Comparison of ENCODE assay signal across 1 cellular context in the genomic region with DNA sequence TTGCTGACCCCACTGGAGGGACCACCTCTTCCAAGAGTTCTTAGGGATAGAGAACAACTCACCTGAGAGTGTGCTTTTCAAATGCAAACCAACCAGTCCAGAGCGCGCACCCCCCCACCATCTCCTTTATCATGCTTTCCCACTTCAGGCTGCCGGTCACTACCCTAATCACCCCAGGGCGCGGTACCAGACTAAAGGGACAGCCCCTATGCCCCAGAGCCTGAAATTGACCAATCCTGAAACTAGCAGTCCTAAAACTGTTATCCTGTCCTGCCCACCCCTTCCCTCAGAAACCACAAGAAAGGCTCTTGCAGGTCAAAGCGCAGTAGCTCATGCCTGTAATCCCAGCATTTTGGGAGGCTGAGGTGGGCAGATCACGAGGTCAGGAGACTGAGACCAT.
TF ChIP-seq lines count a peak whose summit lies in the region.

No MANE protein-coding gene starts in this region.

TF ChIP-seq in WTC11, 78 proteins besides CTCF, POLR2A, EP300 and RAD21:
- no peak for TF ChIP-seq TP53 (CRISPR knock-in tag; IDR thresholded peaks at IDR 0.05)
- TF ChIP-seq NR1H2 (CRISPR knock-in tag; IDR thresholded peaks at IDR 0.05) = no peak
- TF ChIP-seq, protein P1, sequence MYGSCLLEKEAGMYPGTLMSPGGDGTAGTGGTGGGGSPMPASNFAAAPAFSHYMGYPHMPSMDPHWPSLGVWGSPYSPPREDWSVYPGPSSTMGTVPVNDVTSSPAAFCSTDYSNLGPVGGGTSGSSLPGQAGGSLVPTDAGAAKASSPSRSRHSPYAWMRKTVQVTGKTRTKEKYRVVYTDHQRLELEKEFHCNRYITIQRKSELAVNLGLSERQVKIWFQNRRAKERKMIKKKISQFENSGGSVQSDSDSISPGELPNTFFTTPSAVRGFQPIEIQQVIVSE (CRISPR knock-in tag; IDR thresholded peaks at IDR 0.05; ENCODE audit: borderline replicate concordance) = no peak
- no peak for TF ChIP-seq SOX15 (CRISPR knock-in tag; IDR thresholded peaks at IDR 0.05)
- no peak for TF ChIP-seq GRHL2 (CRISPR knock-in tag; IDR thresholded peaks at IDR 0.05; ENCODE audit: insufficient replicate concordance, severe bottlenecking)
- TF ChIP-seq ZNF232 (CRISPR knock-in tag; IDR thresholded peaks at IDR 0.05) = no peak
- TF ChIP-seq, protein P2, sequence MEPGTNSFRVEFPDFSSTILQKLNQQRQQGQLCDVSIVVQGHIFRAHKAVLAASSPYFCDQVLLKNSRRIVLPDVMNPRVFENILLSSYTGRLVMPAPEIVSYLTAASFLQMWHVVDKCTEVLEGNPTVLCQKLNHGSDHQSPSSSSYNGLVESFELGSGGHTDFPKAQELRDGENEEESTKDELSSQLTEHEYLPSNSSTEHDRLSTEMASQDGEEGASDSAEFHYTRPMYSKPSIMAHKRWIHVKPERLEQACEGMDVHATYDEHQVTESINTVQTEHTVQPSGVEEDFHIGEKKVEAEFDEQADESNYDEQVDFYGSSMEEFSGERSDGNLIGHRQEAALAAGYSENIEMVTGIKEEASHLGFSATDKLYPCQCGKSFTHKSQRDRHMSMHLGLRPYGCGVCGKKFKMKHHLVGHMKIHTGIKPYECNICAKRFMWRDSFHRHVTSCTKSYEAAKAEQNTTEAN (CRISPR knock-in tag; IDR thresholded peaks at IDR 0.05) = peak; percentile 59; the same call in 1 of the 2 replicates
- TF ChIP-seq GTF2I (CRISPR knock-in tag; conservative IDR thresholded peaks at IDR 0.05) = no peak
- TF ChIP-seq, protein P3, sequence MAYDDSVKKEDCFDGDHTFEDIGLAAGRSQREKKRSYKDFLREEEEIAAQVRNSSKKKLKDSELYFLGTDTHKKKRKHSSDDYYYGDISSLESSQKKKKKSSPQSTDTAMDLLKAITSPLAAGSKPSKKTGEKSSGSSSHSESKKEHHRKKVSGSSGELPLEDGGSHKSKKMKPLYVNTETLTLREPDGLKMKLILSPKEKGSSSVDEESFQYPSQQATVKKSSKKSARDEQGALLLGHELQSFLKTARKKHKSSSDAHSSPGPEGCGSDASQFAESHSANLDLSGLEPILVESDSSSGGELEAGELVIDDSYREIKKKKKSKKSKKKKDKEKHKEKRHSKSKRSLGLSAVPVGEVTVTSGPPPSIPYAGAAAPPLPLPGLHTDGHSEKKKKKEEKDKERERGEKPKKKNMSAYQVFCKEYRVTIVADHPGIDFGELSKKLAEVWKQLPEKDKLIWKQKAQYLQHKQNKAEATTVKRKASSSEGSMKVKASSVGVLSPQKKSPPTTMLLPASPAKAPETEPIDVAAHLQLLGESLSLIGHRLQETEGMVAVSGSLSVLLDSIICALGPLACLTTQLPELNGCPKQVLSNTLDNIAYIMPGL (CRISPR knock-in tag; IDR thresholded peaks at IDR 0.05) = no peak
- peak; percentile 68 for TF ChIP-seq SP1 (CRISPR knock-in tag; conservative IDR thresholded peaks at IDR 0.05)
- TF ChIP-seq, protein P4, sequence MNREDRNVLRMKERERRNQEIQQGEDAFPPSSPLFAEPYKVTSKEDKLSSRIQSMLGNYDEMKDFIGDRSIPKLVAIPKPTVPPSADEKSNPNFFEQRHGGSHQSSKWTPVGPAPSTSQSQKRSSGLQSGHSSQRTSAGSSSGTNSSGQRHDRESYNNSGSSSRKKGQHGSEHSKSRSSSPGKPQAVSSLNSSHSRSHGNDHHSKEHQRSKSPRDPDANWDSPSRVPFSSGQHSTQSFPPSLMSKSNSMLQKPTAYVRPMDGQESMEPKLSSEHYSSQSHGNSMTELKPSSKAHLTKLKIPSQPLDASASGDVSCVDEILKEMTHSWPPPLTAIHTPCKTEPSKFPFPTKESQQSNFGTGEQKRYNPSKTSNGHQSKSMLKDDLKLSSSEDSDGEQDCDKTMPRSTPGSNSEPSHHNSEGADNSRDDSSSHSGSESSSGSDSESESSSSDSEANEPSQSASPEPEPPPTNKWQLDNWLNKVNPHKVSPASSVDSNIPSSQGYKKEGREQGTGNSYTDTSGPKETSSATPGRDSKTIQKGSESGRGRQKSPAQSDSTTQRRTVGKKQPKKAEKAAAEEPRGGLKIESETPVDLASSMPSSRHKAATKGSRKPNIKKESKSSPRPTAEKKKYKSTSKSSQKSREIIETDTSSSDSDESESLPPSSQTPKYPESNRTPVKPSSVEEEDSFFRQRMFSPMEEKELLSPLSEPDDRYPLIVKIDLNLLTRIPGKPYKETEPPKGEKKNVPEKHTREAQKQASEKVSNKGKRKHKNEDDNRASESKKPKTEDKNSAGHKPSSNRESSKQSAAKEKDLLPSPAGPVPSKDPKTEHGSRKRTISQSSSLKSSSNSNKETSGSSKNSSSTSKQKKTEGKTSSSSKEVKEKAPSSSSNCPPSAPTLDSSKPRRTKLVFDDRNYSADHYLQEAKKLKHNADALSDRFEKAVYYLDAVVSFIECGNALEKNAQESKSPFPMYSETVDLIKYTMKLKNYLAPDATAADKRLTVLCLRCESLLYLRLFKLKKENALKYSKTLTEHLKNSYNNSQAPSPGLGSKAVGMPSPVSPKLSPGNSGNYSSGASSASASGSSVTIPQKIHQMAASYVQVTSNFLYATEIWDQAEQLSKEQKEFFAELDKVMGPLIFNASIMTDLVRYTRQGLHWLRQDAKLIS (CRISPR knock-in tag; IDR thresholded peaks at IDR 0.05; ENCODE audit: borderline replicate concordance) = no peak
- no peak for TF ChIP-seq GABPB1 (CRISPR knock-in tag; IDR thresholded peaks at IDR 0.05)
- TF ChIP-seq TEAD1 (CRISPR knock-in tag; IDR thresholded peaks at IDR 0.05) = no peak; the same call in 1 of the 2 replicates
- TF ChIP-seq, protein P5, sequence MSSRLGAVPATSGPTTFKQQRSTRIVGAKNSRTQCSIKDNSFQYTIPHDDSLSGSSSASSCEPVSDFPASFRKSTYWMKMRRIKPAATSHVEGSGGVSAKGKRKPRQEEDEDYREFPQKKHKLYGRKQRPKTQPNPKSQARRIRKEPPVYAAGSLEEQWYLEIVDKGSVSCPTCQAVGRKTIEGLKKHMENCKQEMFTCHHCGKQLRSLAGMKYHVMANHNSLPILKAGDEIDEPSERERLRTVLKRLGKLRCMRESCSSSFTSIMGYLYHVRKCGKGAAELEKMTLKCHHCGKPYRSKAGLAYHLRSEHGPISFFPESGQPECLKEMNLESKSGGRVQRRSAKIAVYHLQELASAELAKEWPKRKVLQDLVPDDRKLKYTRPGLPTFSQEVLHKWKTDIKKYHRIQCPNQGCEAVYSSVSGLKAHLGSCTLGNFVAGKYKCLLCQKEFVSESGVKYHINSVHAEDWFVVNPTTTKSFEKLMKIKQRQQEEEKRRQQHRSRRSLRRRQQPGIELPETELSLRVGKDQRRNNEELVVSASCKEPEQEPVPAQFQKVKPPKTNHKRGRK (CRISPR knock-in tag; IDR thresholded peaks at IDR 0.05; ENCODE audit: borderline replicate concordance) = no peak
